In the genomic region with DNA sequence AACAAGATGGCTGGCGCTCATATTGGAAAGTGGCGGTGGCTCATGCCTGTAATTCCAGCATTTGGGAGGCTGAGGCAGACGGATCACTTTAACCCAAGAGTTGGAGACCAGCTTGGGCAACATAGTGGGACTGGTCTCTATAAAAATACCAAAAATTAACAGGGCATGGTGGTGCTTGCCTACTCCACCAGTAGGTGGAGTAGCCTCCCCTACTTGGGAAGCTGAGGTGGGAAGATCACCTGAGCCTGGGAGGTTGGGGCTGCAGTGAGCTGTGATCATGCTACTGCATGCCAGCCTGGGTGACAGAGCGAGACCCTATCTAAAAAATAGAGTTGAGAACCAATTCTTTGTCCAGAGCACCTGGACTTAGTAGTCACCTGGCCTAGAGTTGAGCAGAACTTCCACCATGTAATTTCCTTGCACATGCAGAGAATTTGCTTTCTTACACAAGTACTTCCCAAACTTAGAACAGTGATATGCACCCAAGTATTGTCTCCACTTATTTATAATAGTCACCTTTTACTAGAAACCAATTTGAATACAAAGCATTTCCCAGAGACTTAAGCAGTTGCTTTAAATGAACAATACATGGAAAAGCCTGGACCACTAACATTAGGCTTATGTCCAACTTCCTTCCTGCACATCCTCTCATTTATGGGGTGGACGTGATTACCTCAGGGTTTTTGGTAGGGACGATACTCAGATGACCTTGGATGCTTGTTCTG, we compare ENCODE assay signal across 8 cellular contexts. TPM values are rescaled to one million over a fixed set of nuclear protein-coding genes. Genes with fewer than 3 reads are reported as not detected.
DNase-seq lines count a peak whose midpoint lies in the region; ATAC-seq, FAIRE-seq and TF ChIP-seq lines count a peak whose summit lies in the region.

No MANE protein-coding gene starts in this region.

- POLR2A ChIA-PET in activated CD8-positive, alpha-beta T cell treated with anti-CD3 and anti-CD28 coated beads for 36 hours (lab: Charles Lee) = no interaction called here

- H3K27me3 Mint-ChIP-seq in activated CD8-positive, alpha-beta T cell treated with anti-CD3 and anti-CD28 coated beads for 36 hours = no peaks in the 10 kb centered on the region
- H3K27me3 Mint-ChIP-seq in memory B cell = peaks cover 1% of the 10 kb centered on the region

- H3K27ac Mint-ChIP-seq in activated CD8-positive, alpha-beta T cell treated with anti-CD3 and anti-CD28 coated beads for 36 hours = no peak overlapping the region
- no peak overlapping the region for H3K27ac Mint-ChIP-seq in memory B cell

- no peak for FAIRE-seq in GM12892 (lab: Jason Lieb, UNC)

- H3K9me3 Mint-ChIP-seq in activated CD8-positive, alpha-beta T cell treated with anti-CD3 and anti-CD28 coated beads for 36 hours = no peaks in the 10 kb centered on the region
- no peaks in the 10 kb centered on the region for H3K9me3 Mint-ChIP-seq in memory B cell

- DNase-seq in DMS53 (lab: John Stamatoyannopoulos, UW) = peak; percentile 82
- DNase-seq in activated CD8-positive, alpha-beta T cell treated with anti-CD3 and anti-CD28 coated beads for 36 hours = peak; percentile 48
- peak; percentile 9 to 15 for DNase-seq in memory B cell (ENCODE audit: low spot score in 2 of 2)
- DNase-seq in GM12892 (ENCODE audit: insufficient read length) = no peak

- intact Hi-C loops in activated CD8-positive, alpha-beta T cell treated with anti-CD3 and anti-CD28 coated beads for 36 hours (cut with micrococcal nuclease) = loop anchor here (1.0 kb wide), 1 partner anchor 32 kb away; no protein-coding TSS in a partner anchor

- CTCF ChIA-PET in activated CD8-positive, alpha-beta T cell treated with anti-CD3 and anti-CD28 coated beads for 36 hours (lab: Charles Lee) = interaction anchor here (0.8 to 3.4 kb wide), 7 partner anchors 20 to 166 kb away, joined by 3 to 53 read pairs (median 4); no protein-coding TSS in a partner anchor

- ATAC-seq in GM19035 (IDR thresholded peaks at IDR 0.05; ENCODE audit: unreplicated experiment) (peak; percentile 70), HG03457 (IDR thresholded peaks at IDR 0.05; ENCODE audit: unreplicated experiment) (peak; percentile 67), memory B cell (ENCODE audit: low read depth) (peak; percentile 65), HG03196 (IDR thresholded peaks at IDR 0.05; ENCODE audit: unreplicated experiment) (no peak), HG03521 (IDR thresholded peaks at IDR 0.05; ENCODE audit: unreplicated experiment) (no peak)
- ATAC-seq in activated CD8-positive, alpha-beta T cell treated with anti-CD3 and anti-CD28 coated beads for 36 hours = peak; percentile 84

- no peaks in the 10 kb centered on the region for H3K36me3 Mint-ChIP-seq in activated CD8-positive, alpha-beta T cell treated with anti-CD3 and anti-CD28 coated beads for 36 hours (ENCODE audit: low read depth)
- no peaks in the 10 kb centered on the region for H3K36me3 Mint-ChIP-seq in memory B cell

- H3K4me3 Mint-ChIP-seq in activated CD8-positive, alpha-beta T cell treated with anti-CD3 and anti-CD28 coated beads for 36 hours = no peak overlapping the region
- H3K4me3 Mint-ChIP-seq in memory B cell = no peak overlapping the region

- TF ChIP-seq POLR2A in GM12892 (IDR thresholded peaks at IDR 0.05; ENCODE audit: low read depth, low read length) = no peak

- no peaks in the 10 kb centered on the region for H3K4me1 Mint-ChIP-seq in activated CD8-positive, alpha-beta T cell treated with anti-CD3 and anti-CD28 coated beads for 36 hours (ENCODE audit: low read depth)
- H3K4me1 Mint-ChIP-seq in memory B cell = no peaks in the 10 kb centered on the region

- TF ChIP-seq CTCF in activated CD8-positive, alpha-beta T cell treated with anti-CD3 and anti-CD28 coated beads for 36 hours (IDR thresholded peaks at IDR 0.05) = peak; percentile 81

RNA-seq across cellular contexts. Expression of a gene that starts 15.9 kb away (rescaled TPM):
- not detected for total RNA-seq in activated CD8-positive, alpha-beta T cell treated with anti-CD3 and anti-CD28 coated beads for 36 hours
- not detected for polyA plus RNA-seq in GM12892 (2012; ENCODE audit: missing spikeins)

Comparison
In these comparisons a context has a peak if more than half of its experiments do, and no peak if none do; other contexts are left out.
1. ATAC-seq: peak in GM19035 (single experiment), HG03457 (single experiment), activated CD8-positive, alpha-beta T cell treated with anti-CD3 and anti-CD28 coated beads for 36 hours (single experiment) and memory B cell (single experiment); none in HG03196 (single experiment) and HG03521 (single experiment).